Comparison of ENCODE assay signal across 8 cellular contexts in genomic region chr6:20211941-20212391, GRCh38. TPM values are rescaled to one million over a fixed set of nuclear protein-coding genes. Genes with fewer than 3 reads are reported as not detected.
DNase-seq lines count a peak whose midpoint lies in the region; ATAC-seq lines count a peak whose summit lies in the region.

No MANE protein-coding gene starts in this region.

- H3K9ac ChIP-seq in BLaER1, result peak overlapping the region; percentile 79

- peak overlapping the region; percentile 89 to 91 for H3K27ac Mint-ChIP-seq in T-cell

- H3K27me3 ChIP-seq in BLaER1, result no peaks in the 10 kb centered on the region

- peak overlapping the region; percentile 76 for H3K4me3 ChIP-seq in BLaER1

- no peaks in the 10 kb centered on the region for H3K9me3 ChIP-seq in BLaER1

- no peaks in the 10 kb centered on the region for H3K36me3 Mint-ChIP-seq in T-cell

- peak overlapping the region; percentile 90 to 94 (median 93) for H3K4me3 Mint-ChIP-seq in T-cell

- no peaks in the 10 kb centered on the region for H3K9me3 Mint-ChIP-seq in T-cell

- no peaks in the 10 kb centered on the region for H4K20me1 ChIP-seq in BLaER1

- peaks cover 40 to 54% (median 49%) of the 10 kb centered on the region in 3 donors for H3K4me1 Mint-ChIP-seq in T-cell

- ATAC-seq in GM19438 (IDR thresholded peaks at IDR 0.05; ENCODE audit: low read depth, unreplicated experiment) (peak; percentile 17), HG03457 (IDR thresholded peaks at IDR 0.05; ENCODE audit: unreplicated experiment) (peak; percentile 19), T-cell (replicated peaks in 1 of 4) (peak in 2 of 4 experiments; percentile 36 to 37), HG03097 (IDR thresholded peaks at IDR 0.05; ENCODE audit: low FRiP score, unreplicated experiment) (no peak)

- CTCF ChIA-PET in T-cell (lab: Charles Lee), result interaction anchor here in 1 of 2 donors (1.2 to 2.4 kb wide), 2 partner anchors 9 to 108 kb away, joined by 3 to 8 read pairs; no protein-coding TSS in a partner anchor

- H3K27me3 Mint-ChIP-seq in T-cell, result no peaks in the 10 kb centered on the region

- peak overlapping the region; percentile 94 for H3K4me2 ChIP-seq in BLaER1

- DNase-seq in T-cell (peak in 21 of 34 experiments; percentile 1 to 31 (median 15)), epithelial cell of prostate (ENCODE audit: low read depth, low spot score) (no peak), myocyte (ENCODE audit: low read depth) (peak; percentile 40), retina (no peak)

- H3K27ac ChIP-seq in BLaER1 (peak overlapping the region; percentile 58), epithelial cell of prostate (peak overlapping the region; percentile 84)

- peaks cover 40% of the 10 kb centered on the region for H3K4me1 ChIP-seq in BLaER1

- POLR2A ChIA-PET in T-cell (lab: Charles Lee), result no interaction called here

- no peaks in the 10 kb centered on the region for H3K36me3 ChIP-seq in BLaER1

RNA-seq across cellular contexts. Expression of gene MBOAT1, which starts 0.3 kb away (rescaled TPM):
- total RNA-seq in T-cell (10 to 100 TPM in 3 of 5 donors, 1 to 10 TPM in 2; 8.3 to 21.5 (median 12.0) TPM), myocyte (0.16 TPM in 1 of 2 replicates, not detected in the other)
- 0.23 TPM for polyA plus RNA-seq in myocyte (2012)

Comparison
In these comparisons a context has a peak if more than half of its experiments do, and no peak if none do; other contexts are left out.
1. DNase-seq: peak in T-cell (21 of 34) and myocyte (single experiment); none in epithelial cell of prostate (single experiment) and retina (single experiment).